1 cellular context compared by ENCODE assay signal in the genomic region with DNA sequence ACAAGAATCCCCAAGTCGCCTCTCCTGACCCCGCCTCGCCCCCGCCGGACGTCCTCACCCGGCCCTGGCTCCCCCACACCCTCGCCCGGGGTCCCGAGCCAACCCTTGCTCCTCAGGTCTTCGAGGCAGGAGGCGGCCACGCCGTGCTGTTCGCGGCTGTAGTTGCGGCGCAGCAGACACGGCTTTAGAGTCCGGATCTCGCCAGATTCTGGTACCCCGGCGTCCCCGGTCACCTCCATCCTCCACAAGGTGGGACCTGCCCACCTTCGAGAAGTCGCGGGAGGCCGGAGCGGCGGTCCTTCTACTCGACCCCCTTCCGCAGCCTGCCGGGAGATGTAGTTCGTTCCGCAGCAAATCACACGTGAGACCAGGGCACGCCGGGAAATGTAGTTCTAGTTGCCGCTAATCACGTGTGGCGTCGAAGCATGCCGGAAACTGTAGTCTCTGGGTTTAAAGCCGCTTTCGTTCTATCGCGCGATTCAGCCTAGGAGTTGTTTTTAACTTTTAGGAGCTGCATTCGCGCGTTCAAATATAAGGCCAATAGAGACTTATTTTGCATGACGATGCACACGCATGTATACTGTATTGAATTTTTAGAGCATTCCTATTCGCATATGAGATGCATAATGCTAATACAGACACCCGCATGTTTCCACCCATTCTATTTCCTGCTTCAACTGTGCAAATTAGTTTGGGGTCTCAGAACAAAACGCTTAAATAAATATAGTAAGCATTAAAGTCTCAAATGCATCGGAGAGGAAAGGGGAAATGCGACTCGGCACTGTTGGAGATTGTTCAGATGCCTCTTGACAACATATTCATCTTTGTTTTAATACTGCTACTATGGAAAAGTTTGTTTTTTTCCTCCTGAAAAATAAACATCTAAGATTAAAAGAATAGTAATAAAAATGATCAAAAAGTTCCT.
TF ChIP-seq lines count a peak whose summit lies in the region.

A gene with protein sequence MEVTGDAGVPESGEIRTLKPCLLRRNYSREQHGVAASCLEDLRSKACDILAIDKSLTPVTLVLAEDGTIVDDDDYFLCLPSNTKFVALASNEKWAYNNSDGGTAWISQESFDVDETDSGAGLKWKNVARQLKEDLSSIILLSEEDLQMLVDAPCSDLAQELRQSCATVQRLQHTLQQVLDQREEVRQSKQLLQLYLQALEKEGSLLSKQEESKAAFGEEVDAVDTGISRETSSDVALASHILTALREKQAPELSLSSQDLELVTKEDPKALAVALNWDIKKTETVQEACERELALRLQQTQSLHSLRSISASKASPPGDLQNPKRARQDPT (minus strand): TSS at position 310 of the 925 bp plus-strand sequence. CDS start 71 bp downstream, at position 239.

TF ChIP-seq in K562, 482 proteins besides CTCF, POLR2A, EP300 and RAD21 (continued from another document and continues in another):
- TF ChIP-seq, protein P1, sequence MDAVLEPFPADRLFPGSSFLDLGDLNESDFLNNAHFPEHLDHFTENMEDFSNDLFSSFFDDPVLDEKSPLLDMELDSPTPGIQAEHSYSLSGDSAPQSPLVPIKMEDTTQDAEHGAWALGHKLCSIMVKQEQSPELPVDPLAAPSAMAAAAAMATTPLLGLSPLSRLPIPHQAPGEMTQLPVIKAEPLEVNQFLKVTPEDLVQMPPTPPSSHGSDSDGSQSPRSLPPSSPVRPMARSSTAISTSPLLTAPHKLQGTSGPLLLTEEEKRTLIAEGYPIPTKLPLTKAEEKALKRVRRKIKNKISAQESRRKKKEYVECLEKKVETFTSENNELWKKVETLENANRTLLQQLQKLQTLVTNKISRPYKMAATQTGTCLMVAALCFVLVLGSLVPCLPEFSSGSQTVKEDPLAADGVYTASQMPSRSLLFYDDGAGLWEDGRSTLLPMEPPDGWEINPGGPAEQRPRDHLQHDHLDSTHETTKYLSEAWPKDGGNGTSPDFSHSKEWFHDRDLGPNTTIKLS (IDR thresholded peaks at IDR 0.05; ENCODE audit: borderline replicate concordance, low read depth) = peak; percentile 96
- TF ChIP-seq ZNF324 (CRISPR knock-in tag; IDR thresholded peaks at IDR 0.05) = no peak
- TF ChIP-seq NFIX (CRISPR knock-in tag; IDR thresholded peaks at IDR 0.05; ENCODE audit: low read depth) = no peak
- TF ChIP-seq POLR3G (IDR thresholded peaks at IDR 0.05; ENCODE audit: extremely low read depth, insufficient read length, insufficient replicate concordance) = no peak
- peak; percentile 97 for TF ChIP-seq ZBTB7A (IDR thresholded peaks at IDR 0.05; ENCODE audit: borderline replicate concordance, control insufficient read depth, low read depth, low read length)
- no peak for TF ChIP-seq TSC22D4 (tag; IDR thresholded peaks at IDR 0.05)
- TF ChIP-seq ZNF311 (CRISPR knock-in tag; IDR thresholded peaks at IDR 0.05) = peak; percentile 66; the same call in 1 of the 2 replicates
- no peak for TF ChIP-seq LEF1 (IDR thresholded peaks at IDR 0.05)
- no peak for TF ChIP-seq ZNF354B (CRISPR knock-in tag; IDR thresholded peaks at IDR 0.05)
- no peak for TF ChIP-seq HNRNPH1 (optimal IDR thresholded peaks at IDR 0.05; ENCODE audit: low read depth, low read length)
- no peak for TF ChIP-seq RFX7 (CRISPR knock-in tag; IDR thresholded peaks at IDR 0.05)
- peak; percentile 64; the same call in 1 of the 2 replicates for TF ChIP-seq TCF7 (IDR thresholded peaks at IDR 0.05; ENCODE audit: borderline replicate concordance)
- peak in 1 of 2 experiments; percentile 90; a peak in 1 of 3 replicates for TF ChIP-seq CBX3 (IDR thresholded peaks at IDR 0.05; ENCODE audit: borderline replicate concordance in 1 of 2, low read length in 2 of 2)
- TF ChIP-seq KDM2B (CRISPR knock-in tag; IDR thresholded peaks at IDR 0.05) = no peak
- TF ChIP-seq, protein P2, sequence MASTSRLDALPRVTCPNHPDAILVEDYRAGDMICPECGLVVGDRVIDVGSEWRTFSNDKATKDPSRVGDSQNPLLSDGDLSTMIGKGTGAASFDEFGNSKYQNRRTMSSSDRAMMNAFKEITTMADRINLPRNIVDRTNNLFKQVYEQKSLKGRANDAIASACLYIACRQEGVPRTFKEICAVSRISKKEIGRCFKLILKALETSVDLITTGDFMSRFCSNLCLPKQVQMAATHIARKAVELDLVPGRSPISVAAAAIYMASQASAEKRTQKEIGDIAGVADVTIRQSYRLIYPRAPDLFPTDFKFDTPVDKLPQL (IDR thresholded peaks at IDR 0.05; ENCODE audit: extremely low read depth, insufficient read length) = no peak
- no peak for TF ChIP-seq ZNF717 (CRISPR knock-in tag; IDR thresholded peaks at IDR 0.05)
- no peak for TF ChIP-seq U2AF1 (optimal IDR thresholded peaks at IDR 0.05; ENCODE audit: low read depth, low read length)
- no peak for TF ChIP-seq ZNF778 (CRISPR knock-in tag; IDR thresholded peaks at IDR 0.05)
- TF ChIP-seq, protein P3, sequence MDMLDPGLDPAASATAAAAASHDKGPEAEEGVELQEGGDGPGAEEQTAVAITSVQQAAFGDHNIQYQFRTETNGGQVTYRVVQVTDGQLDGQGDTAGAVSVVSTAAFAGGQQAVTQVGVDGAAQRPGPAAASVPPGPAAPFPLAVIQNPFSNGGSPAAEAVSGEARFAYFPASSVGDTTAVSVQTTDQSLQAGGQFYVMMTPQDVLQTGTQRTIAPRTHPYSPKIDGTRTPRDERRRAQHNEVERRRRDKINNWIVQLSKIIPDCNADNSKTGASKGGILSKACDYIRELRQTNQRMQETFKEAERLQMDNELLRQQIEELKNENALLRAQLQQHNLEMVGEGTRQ (CRISPR knock-in tag; IDR thresholded peaks at IDR 0.05) = peak; percentile 99
- TF ChIP-seq ZBTB8A (IDR thresholded peaks at IDR 0.05; ENCODE audit: partially characterized antibody) = peak; percentile 74
- TF ChIP-seq ZNF175 (CRISPR knock-in tag; IDR thresholded peaks at IDR 0.05; ENCODE audit: low read depth) = peak; percentile 94
- TF ChIP-seq, protein P4, sequence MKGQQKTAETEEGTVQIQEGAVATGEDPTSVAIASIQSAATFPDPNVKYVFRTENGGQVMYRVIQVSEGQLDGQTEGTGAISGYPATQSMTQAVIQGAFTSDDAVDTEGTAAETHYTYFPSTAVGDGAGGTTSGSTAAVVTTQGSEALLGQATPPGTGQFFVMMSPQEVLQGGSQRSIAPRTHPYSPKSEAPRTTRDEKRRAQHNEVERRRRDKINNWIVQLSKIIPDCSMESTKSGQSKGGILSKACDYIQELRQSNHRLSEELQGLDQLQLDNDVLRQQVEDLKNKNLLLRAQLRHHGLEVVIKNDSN (CRISPR knock-in tag; IDR thresholded peaks at IDR 0.05) = peak; percentile 99
- TF ChIP-seq, protein P5, sequence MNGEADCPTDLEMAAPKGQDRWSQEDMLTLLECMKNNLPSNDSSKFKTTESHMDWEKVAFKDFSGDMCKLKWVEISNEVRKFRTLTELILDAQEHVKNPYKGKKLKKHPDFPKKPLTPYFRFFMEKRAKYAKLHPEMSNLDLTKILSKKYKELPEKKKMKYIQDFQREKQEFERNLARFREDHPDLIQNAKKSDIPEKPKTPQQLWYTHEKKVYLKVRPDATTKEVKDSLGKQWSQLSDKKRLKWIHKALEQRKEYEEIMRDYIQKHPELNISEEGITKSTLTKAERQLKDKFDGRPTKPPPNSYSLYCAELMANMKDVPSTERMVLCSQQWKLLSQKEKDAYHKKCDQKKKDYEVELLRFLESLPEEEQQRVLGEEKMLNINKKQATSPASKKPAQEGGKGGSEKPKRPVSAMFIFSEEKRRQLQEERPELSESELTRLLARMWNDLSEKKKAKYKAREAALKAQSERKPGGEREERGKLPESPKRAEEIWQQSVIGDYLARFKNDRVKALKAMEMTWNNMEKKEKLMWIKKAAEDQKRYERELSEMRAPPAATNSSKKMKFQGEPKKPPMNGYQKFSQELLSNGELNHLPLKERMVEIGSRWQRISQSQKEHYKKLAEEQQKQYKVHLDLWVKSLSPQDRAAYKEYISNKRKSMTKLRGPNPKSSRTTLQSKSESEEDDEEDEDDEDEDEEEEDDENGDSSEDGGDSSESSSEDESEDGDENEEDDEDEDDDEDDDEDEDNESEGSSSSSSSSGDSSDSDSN (IDR thresholded peaks at IDR 0.05; ENCODE audit: borderline replicate concordance in 1 of 2, low read depth in 2 of 2, low read length in 2 of 2) = peak in 1 of 2 experiments; percentile 44; a peak in 1 of 4 replicates
- peak; percentile 37; the same call in 1 of the 2 replicates for TF ChIP-seq ZNF384 (IDR thresholded peaks at IDR 0.05; ENCODE audit: low read depth, low read length)
- TF ChIP-seq, protein P6, sequence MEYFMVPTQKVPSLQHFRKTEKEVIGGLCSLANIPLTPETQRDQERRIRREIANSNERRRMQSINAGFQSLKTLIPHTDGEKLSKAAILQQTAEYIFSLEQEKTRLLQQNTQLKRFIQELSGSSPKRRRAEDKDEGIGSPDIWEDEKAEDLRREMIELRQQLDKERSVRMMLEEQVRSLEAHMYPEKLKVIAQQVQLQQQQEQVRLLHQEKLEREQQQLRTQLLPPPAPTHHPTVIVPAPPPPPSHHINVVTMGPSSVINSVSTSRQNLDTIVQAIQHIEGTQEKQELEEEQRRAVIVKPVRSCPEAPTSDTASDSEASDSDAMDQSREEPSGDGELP (CRISPR knock-in tag; IDR thresholded peaks at IDR 0.05; ENCODE audit: borderline replicate concordance) = peak; percentile 90
- TF ChIP-seq SUPT5H (IDR thresholded peaks at IDR 0.05) = peak; percentile 79
- no peak for TF ChIP-seq BRD9 (IDR thresholded peaks at IDR 0.05; ENCODE audit: low read depth, partially characterized antibody)
- TF ChIP-seq, protein P7, sequence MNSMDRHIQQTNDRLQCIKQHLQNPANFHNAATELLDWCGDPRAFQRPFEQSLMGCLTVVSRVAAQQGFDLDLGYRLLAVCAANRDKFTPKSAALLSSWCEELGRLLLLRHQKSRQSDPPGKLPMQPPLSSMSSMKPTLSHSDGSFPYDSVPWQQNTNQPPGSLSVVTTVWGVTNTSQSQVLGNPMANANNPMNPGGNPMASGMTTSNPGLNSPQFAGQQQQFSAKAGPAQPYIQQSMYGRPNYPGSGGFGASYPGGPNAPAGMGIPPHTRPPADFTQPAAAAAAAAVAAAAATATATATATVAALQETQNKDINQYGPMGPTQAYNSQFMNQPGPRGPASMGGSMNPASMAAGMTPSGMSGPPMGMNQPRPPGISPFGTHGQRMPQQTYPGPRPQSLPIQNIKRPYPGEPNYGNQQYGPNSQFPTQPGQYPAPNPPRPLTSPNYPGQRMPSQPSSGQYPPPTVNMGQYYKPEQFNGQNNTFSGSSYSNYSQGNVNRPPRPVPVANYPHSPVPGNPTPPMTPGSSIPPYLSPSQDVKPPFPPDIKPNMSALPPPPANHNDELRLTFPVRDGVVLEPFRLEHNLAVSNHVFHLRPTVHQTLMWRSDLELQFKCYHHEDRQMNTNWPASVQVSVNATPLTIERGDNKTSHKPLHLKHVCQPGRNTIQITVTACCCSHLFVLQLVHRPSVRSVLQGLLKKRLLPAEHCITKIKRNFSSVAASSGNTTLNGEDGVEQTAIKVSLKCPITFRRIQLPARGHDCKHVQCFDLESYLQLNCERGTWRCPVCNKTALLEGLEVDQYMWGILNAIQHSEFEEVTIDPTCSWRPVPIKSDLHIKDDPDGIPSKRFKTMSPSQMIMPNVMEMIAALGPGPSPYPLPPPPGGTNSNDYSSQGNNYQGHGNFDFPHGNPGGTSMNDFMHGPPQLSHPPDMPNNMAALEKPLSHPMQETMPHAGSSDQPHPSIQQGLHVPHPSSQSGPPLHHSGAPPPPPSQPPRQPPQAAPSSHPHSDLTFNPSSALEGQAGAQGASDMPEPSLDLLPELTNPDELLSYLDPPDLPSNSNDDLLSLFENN (IDR thresholded peaks at IDR 0.05; ENCODE audit: low read depth in 2 of 2, low read length in 2 of 2) = no peak
- no peak for TF ChIP-seq ZNF79 (CRISPR knock-in tag; IDR thresholded peaks at IDR 0.05; ENCODE audit: low read depth)
- TF ChIP-seq ERF (CRISPR knock-in tag; IDR thresholded peaks at IDR 0.05) = peak; percentile 86; the same call in 1 of the 2 replicates
- TF ChIP-seq, protein P8, sequence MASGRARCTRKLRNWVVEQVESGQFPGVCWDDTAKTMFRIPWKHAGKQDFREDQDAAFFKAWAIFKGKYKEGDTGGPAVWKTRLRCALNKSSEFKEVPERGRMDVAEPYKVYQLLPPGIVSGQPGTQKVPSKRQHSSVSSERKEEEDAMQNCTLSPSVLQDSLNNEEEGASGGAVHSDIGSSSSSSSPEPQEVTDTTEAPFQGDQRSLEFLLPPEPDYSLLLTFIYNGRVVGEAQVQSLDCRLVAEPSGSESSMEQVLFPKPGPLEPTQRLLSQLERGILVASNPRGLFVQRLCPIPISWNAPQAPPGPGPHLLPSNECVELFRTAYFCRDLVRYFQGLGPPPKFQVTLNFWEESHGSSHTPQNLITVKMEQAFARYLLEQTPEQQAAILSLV (tag; IDR thresholded peaks at IDR 0.05) = no peak
- TF ChIP-seq ZNF239 (CRISPR knock-in tag; IDR thresholded peaks at IDR 0.05) = peak; percentile 15; the same call in 1 of the 2 replicates
- no peak; the same call in 1 of the 2 replicates for TF ChIP-seq MYBL2 (IDR thresholded peaks at IDR 0.05; ENCODE audit: low read depth)
- no peak for TF ChIP-seq MYBL2 (CRISPR knock-in tag; IDR thresholded peaks at IDR 0.05; ENCODE audit: borderline replicate concordance)
- TF ChIP-seq, protein P9, sequence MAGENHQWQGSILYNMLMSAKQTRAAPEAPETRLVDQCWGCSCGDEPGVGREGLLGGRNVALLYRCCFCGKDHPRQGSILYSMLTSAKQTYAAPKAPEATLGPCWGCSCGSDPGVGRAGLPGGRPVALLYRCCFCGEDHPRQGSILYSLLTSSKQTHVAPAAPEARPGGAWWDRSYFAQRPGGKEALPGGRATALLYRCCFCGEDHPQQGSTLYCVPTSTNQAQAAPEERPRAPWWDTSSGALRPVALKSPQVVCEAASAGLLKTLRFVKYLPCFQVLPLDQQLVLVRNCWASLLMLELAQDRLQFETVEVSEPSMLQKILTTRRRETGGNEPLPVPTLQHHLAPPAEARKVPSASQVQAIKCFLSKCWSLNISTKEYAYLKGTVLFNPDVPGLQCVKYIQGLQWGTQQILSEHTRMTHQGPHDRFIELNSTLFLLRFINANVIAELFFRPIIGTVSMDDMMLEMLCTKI (IDR thresholded peaks at IDR 0.05; ENCODE audit: partially characterized antibody) = no peak
- TF ChIP-seq SREBF1 (IDR thresholded peaks at IDR 0.05; ENCODE audit: borderline replicate concordance, low read depth, low read length) = peak; percentile 89; the same call in 1 of the 2 replicates
- TF ChIP-seq, protein P10, sequence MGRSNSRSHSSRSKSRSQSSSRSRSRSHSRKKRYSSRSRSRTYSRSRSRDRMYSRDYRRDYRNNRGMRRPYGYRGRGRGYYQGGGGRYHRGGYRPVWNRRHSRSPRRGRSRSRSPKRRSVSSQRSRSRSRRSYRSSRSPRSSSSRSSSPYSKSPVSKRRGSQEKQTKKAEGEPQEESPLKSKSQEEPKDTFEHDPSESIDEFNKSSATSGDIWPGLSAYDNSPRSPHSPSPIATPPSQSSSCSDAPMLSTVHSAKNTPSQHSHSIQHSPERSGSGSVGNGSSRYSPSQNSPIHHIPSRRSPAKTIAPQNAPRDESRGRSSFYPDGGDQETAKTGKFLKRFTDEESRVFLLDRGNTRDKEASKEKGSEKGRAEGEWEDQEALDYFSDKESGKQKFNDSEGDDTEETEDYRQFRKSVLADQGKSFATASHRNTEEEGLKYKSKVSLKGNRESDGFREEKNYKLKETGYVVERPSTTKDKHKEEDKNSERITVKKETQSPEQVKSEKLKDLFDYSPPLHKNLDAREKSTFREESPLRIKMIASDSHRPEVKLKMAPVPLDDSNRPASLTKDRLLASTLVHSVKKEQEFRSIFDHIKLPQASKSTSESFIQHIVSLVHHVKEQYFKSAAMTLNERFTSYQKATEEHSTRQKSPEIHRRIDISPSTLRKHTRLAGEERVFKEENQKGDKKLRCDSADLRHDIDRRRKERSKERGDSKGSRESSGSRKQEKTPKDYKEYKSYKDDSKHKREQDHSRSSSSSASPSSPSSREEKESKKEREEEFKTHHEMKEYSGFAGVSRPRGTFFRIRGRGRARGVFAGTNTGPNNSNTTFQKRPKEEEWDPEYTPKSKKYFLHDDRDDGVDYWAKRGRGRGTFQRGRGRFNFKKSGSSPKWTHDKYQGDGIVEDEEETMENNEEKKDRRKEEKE (IDR thresholded peaks at IDR 0.05; ENCODE audit: borderline replicate concordance in 1 of 2, control insufficient read depth in 1 of 2, low read depth in 2 of 2, low read length in 1 of 2) = 0 out of 4 replicates have a peak, but pooled peaks of 1 of the 2 experiments have one; percentile 57
- no peak for TF ChIP-seq HMG20B (CRISPR knock-in tag; IDR thresholded peaks at IDR 0.05)
- no peak; the same call in 1 of the 2 replicates for TF ChIP-seq ZKSCAN1 (IDR thresholded peaks at IDR 0.05; ENCODE audit: low read depth, low read length)
